In the genomic region with DNA sequence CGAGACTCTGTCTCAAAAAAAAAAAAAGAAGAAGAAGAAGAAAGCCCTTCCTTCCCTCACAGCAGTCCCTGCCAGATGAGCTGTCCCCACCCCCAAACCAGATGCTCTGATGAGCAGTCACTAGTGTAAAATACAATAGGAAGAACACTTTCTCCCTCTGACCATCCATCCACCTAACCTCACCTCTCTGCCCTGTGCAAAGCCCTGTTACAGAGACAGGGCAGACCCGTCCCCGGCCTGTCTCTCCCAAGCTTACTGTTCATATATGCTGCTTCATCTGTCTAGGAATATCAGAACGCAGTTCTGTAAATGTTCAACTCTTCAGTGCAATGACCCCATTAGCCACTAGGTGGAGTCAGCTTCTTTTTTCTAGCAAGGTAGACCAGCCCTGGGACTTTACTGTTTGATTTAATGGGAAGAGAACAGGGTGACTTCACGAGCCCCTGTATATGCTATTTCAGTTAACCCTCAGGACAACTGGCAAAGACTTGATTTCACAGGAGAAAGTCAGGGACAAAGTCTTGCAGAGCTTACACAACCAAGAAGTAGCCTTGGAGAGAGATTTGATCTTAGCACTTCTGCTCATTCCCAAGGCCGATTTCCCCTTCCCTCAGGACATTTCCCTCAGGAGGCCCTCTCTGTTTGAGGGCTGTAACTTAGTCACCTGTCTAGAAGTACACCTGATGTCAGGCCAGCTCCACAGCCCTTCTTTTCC, we compare ENCODE assay signal across 1 cellular context.
TF ChIP-seq lines count a peak whose summit lies in the region.

No MANE protein-coding gene starts in this region.

TF ChIP-seq in HepG2, 621 proteins besides CTCF, POLR2A, EP300 and RAD21 (continued from another document):
- TF ChIP-seq PPARG (CRISPR knock-in tag; conservative IDR thresholded peaks at IDR 0.05) (0 out of 2 replicates have a peak, but pooled peaks have one; percentile 8), ZNF335 (CRISPR knock-in tag; IDR thresholded peaks at IDR 0.05) (0 out of 2 replicates have a peak, but pooled peaks have one; percentile 47), GATAD2A (CRISPR knock-in tag; IDR thresholded peaks at IDR 0.05) (0 out of 2 replicates have a peak, but pooled peaks have one; percentile 20)
